ENCODE assay signal across 10 cellular contexts in the genomic region with DNA sequence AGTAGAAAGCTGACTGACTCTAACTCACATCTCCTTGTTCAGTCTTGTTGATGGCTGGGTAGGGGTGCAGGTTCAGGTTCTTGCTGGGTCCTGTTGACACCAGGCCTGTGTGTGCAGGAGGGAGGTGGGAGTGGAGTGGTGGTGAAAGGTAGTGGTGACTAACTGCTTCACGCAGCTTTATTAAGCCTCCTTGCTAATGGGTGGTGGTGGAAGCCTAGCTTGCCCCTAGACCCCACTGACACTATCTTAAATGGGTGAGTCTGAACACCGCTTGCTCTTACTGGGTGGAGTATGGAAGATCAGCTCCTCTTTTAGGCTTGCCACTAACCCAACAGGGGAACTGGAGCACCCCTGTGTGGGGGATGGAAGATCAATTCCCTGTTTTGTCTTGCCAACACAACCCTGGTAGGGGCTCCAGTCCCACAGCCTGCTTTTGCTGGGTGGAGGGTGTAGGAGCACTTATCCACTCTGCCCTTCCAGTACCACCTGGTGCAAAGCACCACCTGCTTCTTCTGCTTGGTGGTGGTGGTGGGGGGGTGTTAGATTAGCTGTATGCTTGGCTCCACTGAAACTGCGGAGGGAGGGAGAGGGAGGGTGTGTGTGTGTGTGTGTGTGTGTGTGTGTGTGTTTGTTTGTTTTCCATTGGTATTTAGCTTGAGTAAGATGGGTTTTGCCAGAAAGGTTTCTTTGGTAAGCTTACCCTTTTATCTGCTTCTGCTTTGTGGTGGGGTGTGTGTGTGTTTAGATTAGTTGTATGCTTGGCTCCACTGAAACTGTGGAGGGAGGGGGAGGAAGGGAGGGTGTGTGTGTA. TPM values are rescaled to one million over a fixed set of nuclear protein-coding genes. Genes with fewer than 3 reads are reported as not detected.
A peak's percentile ranks its signal among the peaks of the same experiment; 100 is the strongest.
DNase-seq lines count a peak whose midpoint lies in the region; ATAC-seq and TF ChIP-seq lines count a peak whose summit lies in the region.
"Had no signal": no experiment of that assay in that cellular context is flagged by ENCODE, and none has a peak within 500 bp of the region (broad histone marks: within the 10 kb centered on the region; RNA-seq: fewer than 3 reads in every experiment).

No MANE protein-coding gene starts in this region.

- no peaks in the 10 kb centered on the region for H3F3A ChIP-seq in OCI-LY1 (ENCODE audit: insufficient read depth, low read length)

- H3K4me1 ChIP-seq in CD4-positive, alpha-beta memory T cell (ENCODE audit: insufficient read depth, low read length) = peaks cover 29% of the 10 kb centered on the region
- H3K4me1 ChIP-seq in OCI-LY1 (ENCODE audit: insufficient read depth, low read length, severe bottlenecking) (peaks cover 50% of the 10 kb centered on the region), esophagus squamous epithelium (peaks cover 9 to 36% (median 22%) of the 10 kb centered on the region in 3 donors), colonic mucosa (peaks cover 5% of the 10 kb centered on the region)

- H3K4me3 ChIP-seq in CD4-positive, alpha-beta memory T cell (ENCODE audit: low read length in 2 of 2) = no peak overlapping the region
- H3K4me3 ChIP-seq in OCI-LY1 (ENCODE audit: low read depth, low read length, poor library complexity, severe bottlenecking) = peak overlapping the region; percentile 23
- no peak overlapping the region for H3K4me3 ChIP-seq in esophagus squamous epithelium
- no peak overlapping the region for H3K4me3 ChIP-seq in colonic mucosa

- H3K4me2 ChIP-seq in OCI-LY1 (ENCODE audit: low read length) = peak overlapping the region; percentile 46; the same call in 1 of the 2 replicates

- TF ChIP-seq POLR2A in esophagus squamous epithelium (IDR thresholded peaks at IDR 0.05) = no peak

- H4K20me1 ChIP-seq in OCI-LY1 (ENCODE audit: insufficient read depth, low read length) = no peaks in the 10 kb centered on the region

- no peak for TF ChIP-seq CTCF in OCI-LY1 (IDR thresholded peaks at IDR 0.05; ENCODE audit: low read length)
- no peak for TF ChIP-seq CTCF in esophagus squamous epithelium (IDR thresholded peaks at IDR 0.05)
- no peak for TF ChIP-seq CTCF in colonic mucosa (IDR thresholded peaks at IDR 0.05)

- no peak overlapping the region for H2AFZ ChIP-seq in OCI-LY1 (ENCODE audit: low read length)

- no peak overlapping the region for H3K27ac ChIP-seq in CD4-positive, alpha-beta memory T cell (ENCODE audit: low read depth, low read length)
- H3K27ac ChIP-seq in OCI-LY1 (ENCODE audit: low read depth, low read length, poor library complexity, severe bottlenecking) = peak overlapping the region; percentile 85
- H3K27ac ChIP-seq in esophagus squamous epithelium = peak overlapping the region in 3 of 4 donors; percentile 25 to 52 (median 46)
- no peak overlapping the region for H3K27ac ChIP-seq in colonic mucosa

- no peaks in the 10 kb centered on the region for H3K9me2 ChIP-seq in OCI-LY1 (ENCODE audit: low read depth, low read length)

- intact Hi-C loops in CD4-positive, alpha-beta memory T cell (cut with micrococcal nuclease) = no loop called here
- intact Hi-C loops in esophagus squamous epithelium (cut with DNase I) (no loop called here), colonic mucosa (cut with DNase I) (no loop called here)

- no peaks in the 10 kb centered on the region for H3K9me3 ChIP-seq in CD4-positive, alpha-beta memory T cell (ENCODE audit: control insufficient read depth in 1 of 2, low read length in 2 of 2)
- H3K9me3 ChIP-seq in OCI-LY1 (ENCODE audit: low read length) = peaks cover 3% of the 10 kb centered on the region; the same call in 1 of the 2 replicates
- peaks cover 0 to 4% (median 0%) of the 10 kb centered on the region in 3 donors for H3K9me3 ChIP-seq in esophagus squamous epithelium
- H3K9me3 ChIP-seq in colonic mucosa = no peaks in the 10 kb centered on the region

- H3K27me3 ChIP-seq in CD4-positive, alpha-beta memory T cell (ENCODE audit: insufficient read depth, low read length) = no peaks in the 10 kb centered on the region
- H3K27me3 ChIP-seq in OCI-LY1 (ENCODE audit: insufficient read depth, low read length) = no peaks in the 10 kb centered on the region
- no peaks in the 10 kb centered on the region for H3K27me3 ChIP-seq in esophagus squamous epithelium
- no peaks in the 10 kb centered on the region for H3K27me3 ChIP-seq in colonic mucosa

- peaks cover 29 to 33% of the 10 kb centered on the region in 2 donors for H3K36me3 Mint-ChIP-seq in CD4-positive, alpha-beta memory T cell

- peaks cover 89% of the 10 kb centered on the region for H3K79me2 ChIP-seq in OCI-LY1 (ENCODE audit: insufficient read depth, low read length)

- peaks cover 0 to 48% (median 29%) of the 10 kb centered on the region in 8 donors for H3K9me3 Mint-ChIP-seq in CD4-positive, alpha-beta memory T cell

- CTCF ChIA-PET in CD4-positive, alpha-beta memory T cell (lab: Charles Lee; ENCODE audit: partially characterized antibody) = no interaction called here

- H3K4me3 Mint-ChIP-seq in CD4-positive, alpha-beta memory T cell = peak overlapping the region in 7 of 8 donors; percentile 32 to 77 (median 53)

- H3K36me3 ChIP-seq in CD4-positive, alpha-beta memory T cell (ENCODE audit: insufficient read depth, low read length) = no peaks in the 10 kb centered on the region
- H3K36me3 ChIP-seq in OCI-LY1 (ENCODE audit: insufficient read depth, low read length) (no peaks in the 10 kb centered on the region; the same call in 1 of the 2 replicates), esophagus squamous epithelium (no peaks in the 10 kb centered on the region), colonic mucosa (no peaks in the 10 kb centered on the region)

- H3K27me3 Mint-ChIP-seq in CD4-positive, alpha-beta memory T cell = no peaks in the 10 kb centered on the region

- whole genome bisulfite sequencing in esophagus squamous epithelium, 2 donors = 66% methylated on average over 2 of the region's 3 CpGs; no CpG with 5 or more reads in 1 of the 2 donors

- POLR2A ChIA-PET in CD4-positive, alpha-beta memory T cell (lab: Charles Lee; ENCODE audit: partially characterized antibody) = interaction anchor here (1.0 to 1.6 kb wide), 2 partner anchors 24 to 26 kb away, joined by 3 to 5 read pairs; partner anchors contain the start of gene KDM6A

- H3K9ac ChIP-seq in OCI-LY1 (ENCODE audit: low read length) (no peak overlapping the region), colonic mucosa (ENCODE audit: low read depth in 2 of 2, low read length in 2 of 2) (no peak overlapping the region)

- DNase-seq in CD4-positive, alpha-beta memory T cell = peak in 1 of 5 donors; percentile 24
- DNase-seq in esophagus squamous epithelium (lab: John Stamatoyannopoulos, UW) (no peak), colonic mucosa (no peak)
- DNase-seq in stimulated activated CD4-positive, alpha-beta T cell treated with anti-CD3 and anti-CD28 coated beads, Interleukin-2, amount 100 ng/mL, for 24 hours = no peak
- DNase-seq: nucleus accumbens had no signal

- peaks cover 32 to 54% (median 43%) of the 10 kb centered on the region in 4 donors for H3K4me1 Mint-ChIP-seq in CD4-positive, alpha-beta memory T cell

- ATAC-seq in GM19395 (IDR thresholded peaks at IDR 0.05; ENCODE audit: unreplicated experiment) (peak; percentile 46), GM21390 (IDR thresholded peaks at IDR 0.05; ENCODE audit: unreplicated experiment) (no peak), HG02970 (IDR thresholded peaks at IDR 0.05; ENCODE audit: low FRiP score, unreplicated experiment) (no peak)

- H3K27ac Mint-ChIP-seq in CD4-positive, alpha-beta memory T cell = peak overlapping the region; percentile 15 to 86 (median 50)

RNA-seq across cellular contexts. Expression of gene KDM6A, which starts 25.6 kb away (rescaled TPM):
- total RNA-seq in CD4-positive, alpha-beta memory T cell = 10 to 100 TPM; 44.9 to 51.2 TPM
- polyA plus RNA-seq in CD4-positive, alpha-beta memory T cell = 10 to 100 TPM; 12.5 to 23.7 TPM
- total RNA-seq in esophagus squamous epithelium (10 to 100 TPM; 24.4 to 29.7 (median 26.8) TPM), colonic mucosa (10 to 100 TPM; 31.6 to 45.3 TPM)

RNA-seq across cellular contexts. Expression of gene DUSP21, which starts 54.8 kb away (rescaled TPM):
- not detected for total RNA-seq in CD4-positive, alpha-beta memory T cell
- not detected for polyA plus RNA-seq in CD4-positive, alpha-beta memory T cell
- total RNA-seq in esophagus squamous epithelium (not detected), colonic mucosa (not detected)
- total RNA-seq: endothelial cell of umbilical vein had no signal
- polyA plus RNA-seq: endothelial cell of umbilical vein had no signal

Comparison
In these comparisons a context has a peak if more than half of its experiments do, and no peak if none do; other contexts are left out.
1. H3K27ac ChIP-seq: peak in OCI-LY1 (single experiment) and esophagus squamous epithelium (3 of 4); none in CD4-positive, alpha-beta memory T cell (single experiment) and colonic mucosa (single experiment).